ENCODE assay signal across 1 cellular context in the genomic region with DNA sequence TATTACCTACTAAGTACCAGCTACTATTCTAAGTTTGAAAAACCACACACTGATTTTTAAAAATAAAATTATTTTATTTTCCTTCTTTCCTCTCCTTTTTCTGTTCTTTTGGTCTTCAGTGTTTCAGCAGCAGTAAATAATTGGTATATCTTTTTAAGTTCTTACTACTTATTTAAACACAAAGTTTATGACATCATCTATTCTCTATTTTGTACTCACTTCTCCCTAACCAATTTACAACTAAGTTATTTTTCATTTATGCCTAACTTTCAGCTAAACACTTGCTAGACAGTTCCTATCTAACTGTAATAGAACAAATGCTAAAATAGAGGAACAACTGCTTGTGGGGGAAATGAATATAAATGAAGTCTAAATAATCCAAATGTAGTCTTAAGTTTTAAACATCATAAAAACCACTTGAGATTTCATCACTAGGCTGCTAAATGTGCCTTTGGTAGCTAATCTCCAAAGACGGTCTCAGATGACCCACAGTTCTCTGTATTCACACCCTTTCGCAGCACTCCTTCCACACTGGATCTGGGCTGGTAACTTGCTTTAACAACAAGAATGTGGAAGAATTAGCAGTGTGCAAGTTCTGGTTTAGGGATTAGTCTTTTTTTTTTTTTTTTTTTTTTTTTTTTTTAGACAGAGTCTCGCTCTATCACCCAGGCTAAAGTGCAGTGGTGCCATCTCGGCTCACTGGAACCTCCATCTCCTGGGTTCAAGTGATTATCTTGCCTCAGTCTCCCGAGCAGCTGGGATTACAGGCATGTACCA.
TF ChIP-seq lines count a peak whose summit lies in the region.

No MANE protein-coding gene starts in this region.

TF ChIP-seq in GM23338, 12 proteins besides CTCF, POLR2A, EP300 and RAD21 (continued from another document):
- TF ChIP-seq, protein P1, sequence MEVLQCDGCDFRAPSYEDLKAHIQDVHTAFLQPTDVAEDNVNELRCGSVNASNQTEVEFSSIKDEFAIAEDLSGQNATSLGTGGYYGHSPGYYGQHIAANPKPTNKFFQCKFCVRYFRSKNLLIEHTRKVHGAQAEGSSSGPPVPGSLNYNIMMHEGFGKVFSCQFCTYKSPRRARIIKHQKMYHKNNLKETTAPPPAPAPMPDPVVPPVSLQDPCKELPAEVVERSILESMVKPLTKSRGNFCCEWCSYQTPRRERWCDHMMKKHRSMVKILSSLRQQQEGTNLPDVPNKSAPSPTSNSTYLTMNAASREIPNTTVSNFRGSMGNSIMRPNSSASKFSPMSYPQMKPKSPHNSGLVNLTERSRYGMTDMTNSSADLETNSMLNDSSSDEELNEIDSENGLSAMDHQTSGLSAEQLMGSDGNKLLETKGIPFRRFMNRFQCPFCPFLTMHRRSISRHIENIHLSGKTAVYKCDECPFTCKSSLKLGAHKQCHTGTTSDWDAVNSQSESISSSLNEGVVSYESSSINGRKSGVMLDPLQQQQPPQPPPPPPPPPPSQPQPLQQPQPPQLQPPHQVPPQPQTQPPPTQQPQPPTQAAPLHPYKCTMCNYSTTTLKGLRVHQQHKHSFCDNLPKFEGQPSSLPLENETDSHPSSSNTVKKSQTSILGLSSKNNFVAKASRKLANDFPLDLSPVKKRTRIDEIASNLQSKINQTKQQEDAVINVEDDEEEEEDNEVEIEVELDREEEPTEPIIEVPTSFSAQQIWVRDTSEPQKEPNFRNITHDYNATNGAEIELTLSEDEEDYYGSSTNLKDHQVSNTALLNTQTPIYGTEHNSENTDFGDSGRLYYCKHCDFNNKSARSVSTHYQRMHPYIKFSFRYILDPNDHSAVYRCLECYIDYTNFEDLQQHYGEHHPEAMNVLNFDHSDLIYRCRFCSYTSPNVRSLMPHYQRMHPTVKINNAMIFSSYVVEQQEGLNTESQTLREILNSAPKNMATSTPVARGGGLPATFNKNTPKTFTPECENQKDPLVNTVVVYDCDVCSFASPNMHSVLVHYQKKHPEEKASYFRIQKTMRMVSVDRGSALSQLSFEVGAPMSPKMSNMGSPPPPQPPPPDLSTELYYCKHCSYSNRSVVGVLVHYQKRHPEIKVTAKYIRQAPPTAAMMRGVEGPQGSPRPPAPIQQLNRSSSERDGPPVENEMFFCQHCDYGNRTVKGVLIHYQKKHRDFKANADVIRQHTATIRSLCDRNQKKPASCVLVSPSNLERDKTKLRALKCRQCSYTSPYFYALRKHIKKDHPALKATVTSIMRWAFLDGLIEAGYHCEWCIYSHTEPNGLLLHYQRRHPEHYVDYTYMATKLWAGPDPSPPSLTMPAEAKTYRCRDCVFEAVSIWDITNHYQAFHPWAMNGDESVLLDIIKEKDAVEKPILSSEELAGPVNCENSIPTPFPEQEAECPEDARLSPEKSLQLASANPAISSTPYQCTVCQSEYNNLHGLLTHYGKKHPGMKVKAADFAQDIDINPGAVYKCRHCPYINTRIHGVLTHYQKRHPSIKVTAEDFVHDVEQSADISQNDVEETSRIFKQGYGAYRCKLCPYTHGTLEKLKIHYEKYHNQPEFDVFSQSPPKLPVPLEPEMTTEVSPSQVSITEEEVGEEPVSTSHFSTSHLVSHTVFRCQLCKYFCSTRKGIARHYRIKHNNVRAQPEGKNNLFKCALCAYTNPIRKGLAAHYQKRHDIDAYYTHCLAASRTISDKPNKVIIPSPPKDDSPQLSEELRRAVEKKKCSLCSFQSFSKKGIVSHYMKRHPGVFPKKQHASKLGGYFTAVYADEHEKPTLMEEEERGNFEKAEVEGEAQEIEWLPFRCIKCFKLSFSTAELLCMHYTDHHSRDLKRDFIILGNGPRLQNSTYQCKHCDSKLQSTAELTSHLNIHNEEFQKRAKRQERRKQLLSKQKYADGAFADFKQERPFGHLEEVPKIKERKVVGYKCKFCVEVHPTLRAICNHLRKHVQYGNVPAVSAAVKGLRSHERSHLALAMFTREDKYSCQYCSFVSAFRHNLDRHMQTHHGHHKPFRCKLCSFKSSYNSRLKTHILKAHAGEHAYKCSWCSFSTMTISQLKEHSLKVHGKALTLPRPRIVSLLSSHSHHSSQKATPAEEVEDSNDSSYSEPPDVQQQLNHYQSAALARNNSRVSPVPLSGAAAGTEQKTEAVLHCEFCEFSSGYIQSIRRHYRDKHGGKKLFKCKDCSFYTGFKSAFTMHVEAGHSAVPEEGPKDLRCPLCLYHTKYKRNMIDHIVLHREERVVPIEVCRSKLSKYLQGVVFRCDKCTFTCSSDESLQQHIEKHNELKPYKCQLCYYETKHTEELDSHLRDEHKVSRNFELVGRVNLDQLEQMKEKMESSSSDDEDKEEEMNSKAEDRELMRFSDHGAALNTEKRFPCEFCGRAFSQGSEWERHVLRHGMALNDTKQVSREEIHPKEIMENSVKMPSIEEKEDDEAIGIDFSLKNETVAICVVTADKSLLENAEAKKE (CRISPR knock-in tag; IDR thresholded peaks at IDR 0.05): no peak
